Comparison of ENCODE assay signal across 1 cellular context in genomic region chr2:237240252-237240651, GRCh38.
A peak's percentile ranks its signal among the peaks of the same experiment; 100 is the strongest.
TF ChIP-seq lines count a peak whose summit lies in the region.

No MANE protein-coding gene starts in this region.

TF ChIP-seq in A549, 52 proteins besides CTCF, POLR2A, EP300 and RAD21 (continued from another document):
- TF ChIP-seq HMGXB4 (CRISPR knock-in tag; IDR thresholded peaks at IDR 0.05; ENCODE audit: borderline replicate concordance) (no peak), MAFK (IDR thresholded peaks at IDR 0.05; ENCODE audit: partially characterized antibody) (peak; percentile 77), NR3C1 (IDR thresholded peaks at IDR 0.05) (no peak)
TF ChIP-seq in A549: peak in this region for 1.
